ENCODE assay signal across 20 cellular contexts in genomic region chr13:43154839-43155238, GRCh38.
"Had no signal": no experiment of that assay in that cellular context is flagged by ENCODE, and none has a peak within 500 bp of the region (broad histone marks: within the 10 kb centered on the region; RNA-seq: fewer than 3 reads in every experiment).

No MANE protein-coding gene starts in this region.

- H3K9me3 Mint-ChIP-seq: dendritic cell treated with granulocyte-macrophage colony-stimulating factor and Interleukin-4, amounts not matched to agents 40 ng/mL and 50 ng/mL, for 4 days; effector memory CD8-positive, alpha-beta T cell; naive thymus-derived CD8-positive, alpha-beta T cell had no signal

- H3K36me3 ChIP-seq: neutrophil, stomach, thoracic aorta, transverse colon had no signal

- H3K4me1 ChIP-seq: stomach, transverse colon had no signal

- DNase-seq: effector memory CD8-positive, alpha-beta T cell; foreskin keratinocyte; head of caudate nucleus; hippocampal formation; left colon; left ventricle myocardium superior; mesenchymal stem cell; mucosa of descending colon; naive thymus-derived CD8-positive, alpha-beta T cell; posterior cingulate gyrus; stimulated activated CD4-positive, alpha-beta T cell treated with anti-CD3 and anti-CD28 coated beads, Interleukin-2, amount 100 ng/mL, for 24 hours; stimulated activated naive CD4-positive, alpha-beta T cell; stomach; substantia nigra; transverse colon had no signal

- H3K36me3 Mint-ChIP-seq: naive thymus-derived CD8-positive, alpha-beta T cell had no signal

- H3K9me3 ChIP-seq: mucosa of descending colon, neutrophil, stomach, thoracic aorta, transverse colon had no signal

- H3K4me1 Mint-ChIP-seq: naive thymus-derived CD8-positive, alpha-beta T cell had no signal

- H3K27me3 Mint-ChIP-seq: dendritic cell treated with granulocyte-macrophage colony-stimulating factor and Interleukin-4, amounts not matched to agents 40 ng/mL and 50 ng/mL, for 4 days had no signal

- H3K4me3 Mint-ChIP-seq: dendritic cell treated with granulocyte-macrophage colony-stimulating factor and Interleukin-4, amounts not matched to agents 40 ng/mL and 50 ng/mL, for 4 days; effector memory CD8-positive, alpha-beta T cell; naive thymus-derived CD8-positive, alpha-beta T cell had no signal

- H3K27me3 ChIP-seq: foreskin keratinocyte, neutrophil, stomach, transverse colon had no signal

- H3K4me3 ChIP-seq: lung, mucosa of descending colon, stomach, thoracic aorta, transverse colon had no signal

- H3K27ac ChIP-seq: neutrophil, stomach, thoracic aorta, transverse colon had no signal

- ATAC-seq: effector memory CD8-positive, alpha-beta T cell; foreskin keratinocyte; left colon; left ventricle myocardium superior; mucosa of descending colon; naive thymus-derived CD8-positive, alpha-beta T cell; sciatic nerve had no signal

- H3K27ac Mint-ChIP-seq: dendritic cell treated with granulocyte-macrophage colony-stimulating factor and Interleukin-4, amounts not matched to agents 40 ng/mL and 50 ng/mL, for 4 days; effector memory CD8-positive, alpha-beta T cell; naive thymus-derived CD8-positive, alpha-beta T cell had no signal
